Comparison of ENCODE assay signal across 27 cellular contexts in genomic region chr12:67807808-67808207, GRCh38.
DNase-seq lines count a peak whose midpoint lies in the region; ATAC-seq and TF ChIP-seq lines count a peak whose summit lies in the region.
"Had no signal": no experiment of that assay in that cellular context is flagged by ENCODE, and none has a peak within 500 bp of the region (broad histone marks: within the 10 kb centered on the region; RNA-seq: fewer than 3 reads in every experiment).

No MANE protein-coding gene starts in this region.

- intact Hi-C loops in sigmoid colon (cut with DNase I) (no loop called here), thyroid gland (cut with DNase I) (no loop called here)

- H3K27ac Mint-ChIP-seq in effector memory CD8-positive, alpha-beta T cell, result no peak overlapping the region
- H3K27ac Mint-ChIP-seq: activated B cell treated with CpG ODN at 0.5 μM for 24 hours; activated naive CD4-positive, alpha-beta T cell treated with anti-CD3 and anti-CD28 coated beads, Interleukin-2, amount 50 U/mL, for 24 hours; T-helper 2 cell treated with Interferon-gamma antibody and Interleukin-4, amounts not matched to agents 5 μg/mL and 100 μg/mL, for 36 hours had no signal

- TF ChIP-seq POLR2A in gastroesophageal sphincter (IDR thresholded peaks at IDR 0.05) (no peak), sigmoid colon (IDR thresholded peaks at IDR 0.05) (no peak), thyroid gland (IDR thresholded peaks at IDR 0.05) (no peak)

- H3K36me3 Mint-ChIP-seq in effector memory CD8-positive, alpha-beta T cell (ENCODE audit: insufficient read depth), result no peaks in the 10 kb centered on the region
- H3K36me3 Mint-ChIP-seq: activated naive CD4-positive, alpha-beta T cell treated with anti-CD3 and anti-CD28 coated beads, Interleukin-2, amount 50 U/mL, for 24 hours; brain; CD14-positive monocyte had no signal

- H3K4me3 ChIP-seq in AG10803 (ENCODE audit: low read length) (no peak overlapping the region), gastroesophageal sphincter (no peak overlapping the region), sigmoid colon (no peak overlapping the region), thyroid gland (replicated peaks in 1 of 3) (no peak overlapping the region)
- H3K4me3 ChIP-seq: SJSA1, skin epidermis had no signal

- no peaks in the 10 kb centered on the region for H3K9me3 Mint-ChIP-seq in effector memory CD8-positive, alpha-beta T cell
- H3K9me3 Mint-ChIP-seq: activated B cell treated with CpG ODN at 0.5 μM for 24 hours had no signal

- no peak overlapping the region for H3K4me3 Mint-ChIP-seq in effector memory CD8-positive, alpha-beta T cell
- H3K4me3 Mint-ChIP-seq: activated B cell treated with CpG ODN at 0.5 μM for 24 hours; activated naive CD4-positive, alpha-beta T cell treated with anti-CD3 and anti-CD28 coated beads, Interleukin-2, amount 50 U/mL, for 24 hours; brain; CD14-positive monocyte; T-helper 2 cell treated with Interferon-gamma antibody and Interleukin-4, amounts not matched to agents 5 μg/mL and 100 μg/mL, for 36 hours had no signal

- H3K27me3 ChIP-seq in gastroesophageal sphincter (no peaks in the 10 kb centered on the region), sigmoid colon (no peaks in the 10 kb centered on the region), thyroid gland (no peaks in the 10 kb centered on the region)
- H3K27me3 ChIP-seq: SJSA1 had no signal

- H3K4me1 ChIP-seq in gastroesophageal sphincter (peaks cover 0 to 39% (median 0%) of the 10 kb centered on the region in 3 donors), sigmoid colon (peaks cover 0 to 49% (median 35%) of the 10 kb centered on the region in 4 donors), thyroid gland (peaks cover 11 to 12% of the 10 kb centered on the region in 2 donors)

- no peaks in the 10 kb centered on the region for H3K9me3 ChIP-seq in gastroesophageal sphincter
- no peaks in the 10 kb centered on the region for H3K9me3 ChIP-seq in sigmoid colon
- H3K9me3 ChIP-seq in thyroid gland, result no peaks in the 10 kb centered on the region

- TF ChIP-seq CTCF in AG10803 (conservative IDR thresholded peaks at IDR 0.05; ENCODE audit: low read length) (no peak), gastroesophageal sphincter (IDR thresholded peaks at IDR 0.05) (no peak), sigmoid colon (IDR thresholded peaks at IDR 0.05) (no peak), thyroid gland (IDR thresholded peaks at IDR 0.05) (no peak)

- H3K27ac ChIP-seq in gastroesophageal sphincter, result peak overlapping the region in 3 of 4 donors; percentile 57 to 80 (median 69)
- H3K27ac ChIP-seq in sigmoid colon, result peak overlapping the region; percentile 62 to 82 (median 70)
- peak overlapping the region in 1 of 3 donors; percentile 13 for H3K27ac ChIP-seq in thyroid gland
- H3K27ac ChIP-seq: epithelial cell of prostate, SJSA1, skin epidermis had no signal

- H3K27me3 Mint-ChIP-seq in effector memory CD8-positive, alpha-beta T cell, result no peaks in the 10 kb centered on the region
- H3K27me3 Mint-ChIP-seq: activated naive CD4-positive, alpha-beta T cell treated with anti-CD3 and anti-CD28 coated beads, Interleukin-2, amount 50 U/mL, for 24 hours; brain had no signal

- H3K36me3 ChIP-seq in gastroesophageal sphincter (no peaks in the 10 kb centered on the region), sigmoid colon (no peaks in the 10 kb centered on the region), thyroid gland (no peaks in the 10 kb centered on the region)
- H3K36me3 ChIP-seq: SJSA1 had no signal

- ATAC-seq in gastroesophageal sphincter, result peak; percentile 59
- ATAC-seq in effector memory CD8-positive, alpha-beta T cell (replicated peaks), result no peak
- ATAC-seq: Panc1 had no signal

- DNase-seq in AG10803 (ENCODE audit: low read depth) (peak; percentile 10), amniotic epithelial cell (ENCODE audit: low read depth) (peak; percentile 58), sigmoid colon (no peak), thyroid gland (no peak), activated gamma-delta T cell (lab: John Stamatoyannopoulos, UW) (no peak)
- no peak for DNase-seq in effector memory CD8-positive, alpha-beta T cell
- DNase-seq in stimulated activated CD4-positive, alpha-beta T cell treated with anti-CD3 and anti-CD28 coated beads, Interleukin-4, amount 100 ng/mL, for 24 hours, result no peak
- DNase-seq: ACHN; activated B cell treated with CpG ODN at 0.5 μM for 24 hours; activated CD8-positive, alpha-beta memory T cell treated with anti-CD3 and anti-CD28 coated beads for 24 hours; activated T-cell treated with anti-CD3 and anti-CD28 coated beads, Interleukin-2, amount 50 U/mL, for 48 hours; dermis blood vessel endothelial cell; H7; head of caudate nucleus; NCI-H1436; NCI-H2171 treated with DMSO at 0.1 percent for 48 hours; NCI-H774; stimulated activated CD4-positive, alpha-beta T cell treated with anti-CD3 and anti-CD28 coated beads, Interleukin-2, amount 100 ng/mL, for 48 hours had no signal

- TF ChIP-seq EP300 in gastroesophageal sphincter (IDR thresholded peaks at IDR 0.05), result no peak
- TF ChIP-seq EP300 in sigmoid colon (IDR thresholded peaks at IDR 0.05), result peak in 2 of 4 donors; percentile 32 to 36

- 8 to 45% methylated on average over 5 of the region's 5 CpGs for WGBS in gastroesophageal sphincter (ENCODE audit: low coverage in 1 of 2), 2 donors
- WGBS in sigmoid colon, 2 donors, result 68 to 84% methylated on average over 5 of the region's 5 CpGs
- 69 to 84% methylated on average over 5 of the region's 5 CpGs for WGBS in thyroid gland, 2 donors

- H3K4me1 Mint-ChIP-seq in effector memory CD8-positive, alpha-beta T cell (ENCODE audit: low read depth in 2 of 2), result no peaks in the 10 kb centered on the region
- H3K4me1 Mint-ChIP-seq: activated B cell treated with CpG ODN at 0.5 μM for 24 hours, CD14-positive monocyte had no signal

Comparison
In these comparisons a context has a peak if more than half of its experiments do, and no peak if none do; other contexts are left out.
1. DNase-seq: peak in AG10803 (single experiment) and amniotic epithelial cell (single experiment); none in sigmoid colon (single experiment), thyroid gland (0 of 2), activated gamma-delta T cell (single experiment), effector memory CD8-positive, alpha-beta T cell (0 of 3) and stimulated activated CD4-positive, alpha-beta T cell treated with anti-CD3 and anti-CD28 coated beads, Interleukin-4, amount 100 ng/mL, for 24 hours (single experiment).